10 cellular contexts compared by ENCODE assay signal in genomic region chr4:171644430-171645057, GRCh38.
DNase-seq lines count a peak whose midpoint lies in the region; ATAC-seq lines count a peak whose summit lies in the region.
"Had no signal": no experiment of that assay in that cellular context is flagged by ENCODE, and none has a peak within 500 bp of the region (broad histone marks: within the 10 kb centered on the region; RNA-seq: fewer than 3 reads in every experiment).

No MANE protein-coding gene starts in this region.

- DNase-seq in germinal center (ENCODE audit: low spot score) (peak; percentile 5), CD1c-positive myeloid dendritic cell (ENCODE audit: extremely low spot score) (no peak), NCI-H345 treated with DMSO at 0.1 percent for 48 hours (lab: John Stamatoyannopoulos, UW; ENCODE audit: unreplicated experiment) (no peak), ureter (ENCODE audit: low spot score) (no peak), T-helper 2 cell (no peak)
- DNase-seq: DMS79, SJCRH30 had no signal

- ATAC-seq in GM18499 (IDR thresholded peaks at IDR 0.05; ENCODE audit: insufficient read depth, unreplicated experiment) (peak; percentile 73), GM21447 (IDR thresholded peaks at IDR 0.05; ENCODE audit: unreplicated experiment) (peak; percentile 87), HG03175 (IDR thresholded peaks at IDR 0.05; ENCODE audit: unreplicated experiment) (peak; percentile 89)
